In the genomic region with DNA sequence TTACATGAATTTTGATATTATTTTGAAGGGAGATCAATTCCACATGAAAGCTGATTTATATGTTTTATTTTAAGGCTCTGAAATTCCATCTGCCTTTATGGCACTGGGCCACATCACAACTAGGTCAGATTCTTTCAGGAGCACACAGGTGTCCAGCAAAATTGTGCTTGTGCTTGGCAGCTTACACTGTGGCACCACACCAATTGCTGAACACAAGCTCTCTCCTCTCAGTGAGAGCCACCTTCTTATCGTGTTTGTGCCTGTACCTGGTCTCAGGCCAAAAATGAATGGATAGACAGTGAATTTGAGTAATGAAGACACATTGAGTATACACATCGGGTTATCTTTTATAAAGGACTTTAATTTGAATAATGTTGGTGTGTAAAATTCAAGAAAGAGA, we compare ENCODE assay signal across 20 cellular contexts.
"Had no signal": no experiment of that assay in that cellular context is flagged by ENCODE, and none has a peak within 500 bp of the region (broad histone marks: within the 10 kb centered on the region; RNA-seq: fewer than 3 reads in every experiment).

No MANE protein-coding gene starts in this region.

- H3K27ac Mint-ChIP-seq: activated B cell treated with CpG ODN at 0.5 μM for 24 hours; activated CD4-positive, alpha-beta memory T cell treated with anti-CD3 and anti-CD28 coated beads for 36 hours; activated naive CD8-positive, alpha-beta T cell treated with anti-CD3 and anti-CD28 coated beads for 36 hours; naive B cell; stimulated activated memory B cell treated with anti-CD40 and anti-IgM and Interleukin-4, amounts not matched to agents 10 μg/mL and 1 μg/mL and 100 μg/mL, for 72 hours had no signal

- ATAC-seq: stimulated activated memory B cell treated with anti-CD40 and anti-IgM and Interleukin-4, amounts not matched to agents 10 μg/mL and 1 μg/mL and 100 μg/mL, for 72 hours had no signal

- H3K4me3 ChIP-seq: breast epithelium, lung, sigmoid colon, smooth muscle cell, stomach, suprapubic skin, tibial nerve had no signal

- H3K27ac ChIP-seq: breast epithelium, epithelial cell of prostate, sigmoid colon, stomach, suprapubic skin, tibial nerve had no signal

- DNase-seq: activated B cell treated with CpG ODN at 0.5 μM for 24 hours; activated CD4-positive, alpha-beta memory T cell treated with anti-CD3 and anti-CD28 coated beads for 36 hours; activated CD4-positive, alpha-beta T cell treated with anti-CD3 and anti-CD28 coated beads for 4 hours; activated naive CD4-positive, alpha-beta T cell treated with Interleukin-2 at 50 U/mL for 16 hours; activated naive CD8-positive, alpha-beta T cell treated with anti-CD3 and anti-CD28 coated beads for 36 hours; activated T-cell treated with anti-CD3 and anti-CD28 coated beads, Interleukin-2, amount 50 U/mL, for 48 hours; naive B cell; occipital lobe; posterior cingulate gyrus; sigmoid colon; stimulated activated CD4-positive, alpha-beta T cell treated with anti-CD3 and anti-CD28 coated beads, Interleukin-15, amount 100 ng/mL, for 24 hours; stomach had no signal

- H3K4me1 ChIP-seq: breast epithelium, sigmoid colon, stomach, suprapubic skin, tibial nerve had no signal

- H3K36me3 ChIP-seq: breast epithelium, sigmoid colon, stomach, suprapubic skin, tibial nerve had no signal

- H3K4me3 Mint-ChIP-seq: activated B cell treated with CpG ODN at 0.5 μM for 24 hours; activated CD4-positive, alpha-beta memory T cell treated with anti-CD3 and anti-CD28 coated beads for 36 hours; activated naive CD8-positive, alpha-beta T cell treated with anti-CD3 and anti-CD28 coated beads for 36 hours; naive B cell; neural crest cell; stimulated activated memory B cell treated with anti-CD40 and anti-IgM and Interleukin-4, amounts not matched to agents 10 μg/mL and 1 μg/mL and 100 μg/mL, for 72 hours had no signal

- H3K27me3 ChIP-seq: breast epithelium, sigmoid colon, stomach, suprapubic skin, tibial nerve had no signal

- H3K9me3 Mint-ChIP-seq: activated naive CD8-positive, alpha-beta T cell treated with anti-CD3 and anti-CD28 coated beads for 36 hours; neural crest cell had no signal

- H3K36me3 Mint-ChIP-seq: activated CD4-positive, alpha-beta memory T cell treated with anti-CD3 and anti-CD28 coated beads for 36 hours; activated naive CD8-positive, alpha-beta T cell treated with anti-CD3 and anti-CD28 coated beads for 36 hours; naive B cell; stimulated activated memory B cell treated with anti-CD40 and anti-IgM and Interleukin-4, amounts not matched to agents 10 μg/mL and 1 μg/mL and 100 μg/mL, for 72 hours had no signal

- H3K9me3 ChIP-seq: breast epithelium, sigmoid colon, stomach, suprapubic skin, tibial nerve had no signal

- H3K4me1 Mint-ChIP-seq: activated B cell treated with CpG ODN at 0.5 μM for 24 hours; activated naive CD8-positive, alpha-beta T cell treated with anti-CD3 and anti-CD28 coated beads for 36 hours; naive B cell; stimulated activated memory B cell treated with anti-CD40 and anti-IgM and Interleukin-4, amounts not matched to agents 10 μg/mL and 1 μg/mL and 100 μg/mL, for 72 hours had no signal

- H3K27me3 Mint-ChIP-seq: activated B cell treated with CpG ODN at 0.5 μM for 24 hours; activated CD4-positive, alpha-beta memory T cell treated with anti-CD3 and anti-CD28 coated beads for 36 hours; activated naive CD8-positive, alpha-beta T cell treated with anti-CD3 and anti-CD28 coated beads for 36 hours; naive B cell; stimulated activated memory B cell treated with anti-CD40 and anti-IgM and Interleukin-4, amounts not matched to agents 10 μg/mL and 1 μg/mL and 100 μg/mL, for 72 hours had no signal
